27 cellular contexts compared by ENCODE assay signal in the genomic region with DNA sequence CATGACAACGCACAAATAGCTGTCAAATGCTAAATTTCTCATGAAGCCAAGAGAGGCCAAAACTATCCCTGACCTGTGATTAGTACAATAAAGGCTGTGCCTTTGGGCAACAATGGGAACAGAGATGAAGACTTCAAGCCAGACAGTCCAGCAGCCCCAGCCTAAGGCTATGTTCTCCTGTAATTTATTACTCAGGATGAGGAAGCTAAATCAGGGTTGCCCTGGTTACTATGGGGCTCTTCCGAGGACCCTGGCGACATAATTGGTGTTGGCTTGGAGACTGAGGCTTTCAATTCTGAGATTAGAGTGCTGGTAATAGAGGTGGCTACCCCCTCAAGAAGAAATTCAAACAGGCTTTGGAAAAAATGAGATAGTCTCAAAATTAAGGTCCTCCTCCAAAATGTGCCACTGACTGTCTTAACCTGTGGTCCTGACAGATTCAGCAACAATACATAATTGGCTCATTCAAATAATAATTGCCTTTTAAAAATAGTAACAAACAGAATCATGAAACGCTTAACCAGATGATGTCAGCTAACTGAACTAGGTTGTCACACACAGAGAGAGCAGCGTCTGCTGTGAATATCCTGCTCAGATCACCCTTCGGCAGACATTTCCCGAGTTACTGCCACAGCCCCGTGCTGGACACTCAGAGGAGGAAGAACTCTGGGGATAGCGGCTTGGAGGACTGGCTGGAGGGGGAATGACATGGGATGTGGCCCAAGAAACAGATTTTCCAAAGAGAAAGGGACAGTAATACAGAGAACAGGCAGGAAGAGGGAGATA. TPM values are rescaled to one million over a fixed set of nuclear protein-coding genes. Genes with fewer than 3 reads are reported as not detected.
DNase-seq lines count a peak whose midpoint lies in the region; ATAC-seq and TF ChIP-seq lines count a peak whose summit lies in the region.
"Had no signal": no experiment of that assay in that cellular context is flagged by ENCODE, and none has a peak within 500 bp of the region (broad histone marks: within the 10 kb centered on the region; RNA-seq: fewer than 3 reads in every experiment).

No MANE protein-coding gene starts in this region.

- no peak overlapping the region for H3K9ac ChIP-seq in mammary epithelial cell (ENCODE audit: insufficient read depth, low read length)
- H3K9ac ChIP-seq: GM23248 had no signal

- H3K9me3 Mint-ChIP-seq in brain = no peaks in the 10 kb centered on the region
- H3K9me3 Mint-ChIP-seq: activated CD4-positive, alpha-beta memory T cell treated with anti-CD3 and anti-CD28 coated beads, Interleukin-2, amount 10 ng/mL, durations not matched to agents 7 days and 5 days; activated naive CD8-positive, alpha-beta T cell treated with anti-CD3 and anti-CD28 coated beads, Interleukin-2, amount 10 ng/mL, durations not matched to agents 7 days and 5 days; natural killer cell had no signal

- H3K4me2 ChIP-seq in mammary epithelial cell (ENCODE audit: insufficient read depth, low read depth, low read length) = no peak overlapping the region

- CTCF ChIA-PET in mammary epithelial cell (lab: Charles Lee; ENCODE audit: low non-redundant PET) = no interaction called here

- H3K27ac ChIP-seq in mammary epithelial cell (ENCODE audit: insufficient read depth, low read depth, low read length) (no peak overlapping the region), thyroid gland (no peak overlapping the region)
- H3K27ac ChIP-seq: C4-2B, epithelial cell of prostate, GM23248, heart right ventricle, sigmoid colon, thoracic aorta had no signal

- H3K27me3 Mint-ChIP-seq in brain = peaks cover 5% of the 10 kb centered on the region

- no TSS peak for BruUV-seq in mammary epithelial cell (replicated peaks; lab: Mats Ljungman, UMichigan)

- dilution Hi-C loops in mammary epithelial cell (cut with HindIII; ENCODE audit: low sequenced_read_pairs) = no loop called here

- H3K9me3 ChIP-seq in neuron (ENCODE audit: low read length) (no peaks in the 10 kb centered on the region), mammary epithelial cell (replicated peaks; ENCODE audit: insufficient read depth, low read length) (peaks cover 23% of the 10 kb centered on the region), thyroid gland (no peaks in the 10 kb centered on the region)
- H3K9me3 ChIP-seq: heart right ventricle, MG63, sigmoid colon, thoracic aorta had no signal

- DNase-seq in EL = peak; percentile 1
- peak; percentile 91 for DNase-seq in NCI-H1417 treated with DMSO at 0.1 percent for 48 hours (lab: John Stamatoyannopoulos, UW)
- DNase-seq in mammary epithelial cell = no peak
- DNase-seq in thyroid gland = no peak
- DNase-seq: activated CD4-positive, alpha-beta memory T cell treated with anti-CD3 and anti-CD28 coated beads, Interleukin-2, amount 10 ng/mL, durations not matched to agents 7 days and 5 days; activated CD4-positive, CD25-positive, alpha-beta regulatory T cell treated with anti-CD3 and anti-CD28 coated beads, Interleukin-2, amount 50 U/mL, for 72 hours; activated effector memory CD4-positive, alpha-beta T cell treated with Interleukin-2 at 50 U/mL for 16 hours; activated naive CD8-positive, alpha-beta T cell treated with anti-CD3 and anti-CD28 coated beads, Interleukin-2, amount 10 ng/mL, durations not matched to agents 7 days and 5 days; cerebellar nuclear complex; GM23248; heart right ventricle; left colon; MG63; natural killer cell; NCI-H187 treated with DMSO at 0.1 percent for 48 hours; NCI-H510A; SHP77 treated with DMSO at 0.1 percent for 48 hours; sigmoid colon; stimulated activated naive CD8-positive, alpha-beta T cell treated with anti-CD3 and anti-CD28 coated beads, Interleukin-15, Interleukin-2, amounts not matched to agents 100 U/mL and 50 U/mL, for 24 hours had no signal

- H3K36me3 ChIP-seq in neuron (ENCODE audit: insufficient read depth, low read length) (no peaks in the 10 kb centered on the region), mammary epithelial cell (ENCODE audit: insufficient read depth, low read length) (no peaks in the 10 kb centered on the region), thyroid gland (no peaks in the 10 kb centered on the region)
- H3K36me3 ChIP-seq: heart right ventricle, MG63, sigmoid colon, thoracic aorta had no signal

- no peaks in the 10 kb centered on the region for H4K20me1 ChIP-seq in mammary epithelial cell (ENCODE audit: insufficient read depth, low read length)

- H3K4me3 ChIP-seq in neuron (ENCODE audit: low read length) = no peak overlapping the region
- no peak overlapping the region for H3K4me3 ChIP-seq in mammary epithelial cell (replicated peaks in 1 of 3; ENCODE audit: insufficient read depth in 1 of 3, low read depth in 2 of 3, low read length in 3 of 3)
- no peak overlapping the region for H3K4me3 ChIP-seq in thyroid gland (replicated peaks in 1 of 3)
- H3K4me3 ChIP-seq: GM23248, heart right ventricle, MG63, sigmoid colon, thoracic aorta had no signal

- TF ChIP-seq CTCF in brain (conservative IDR thresholded peaks at IDR 0.05) = no peak
- no peak for TF ChIP-seq CTCF in mammary epithelial cell (conservative IDR thresholded peaks at IDR 0.05 in 1 of 2, IDR thresholded peaks at IDR 0.05 in 1 of 2; ENCODE audit: extremely low read depth in 1 of 2, insufficient read depth in 1 of 2, low read depth in 1 of 2, low read length in 2 of 2)
- TF ChIP-seq CTCF in thyroid gland (IDR thresholded peaks at IDR 0.05) = no peak

- no peaks in the 10 kb centered on the region for H3K27me3 ChIP-seq in neuron (ENCODE audit: insufficient read depth, low read length)
- H3K27me3 ChIP-seq in mammary epithelial cell (ENCODE audit: insufficient read depth, low read length) = no peaks in the 10 kb centered on the region
- H3K27me3 ChIP-seq in thyroid gland = no peaks in the 10 kb centered on the region
- H3K27me3 ChIP-seq: MG63 had no signal

- H3K79me2 ChIP-seq in mammary epithelial cell (ENCODE audit: insufficient read depth, low read length) = no peaks in the 10 kb centered on the region

- TF ChIP-seq POLR2A in thyroid gland (IDR thresholded peaks at IDR 0.05) = no peak

- H2AFZ ChIP-seq in neuron (ENCODE audit: low read depth, low read length) (peak overlapping the region; percentile 15), mammary epithelial cell (ENCODE audit: low read depth, low read length) (no peak overlapping the region)
- H2AFZ ChIP-seq: GM23248 had no signal

- H3K4me1 Mint-ChIP-seq in brain = peaks cover 38% of the 10 kb centered on the region
- H3K4me1 Mint-ChIP-seq: activated CD4-positive, alpha-beta memory T cell treated with anti-CD3 and anti-CD28 coated beads, Interleukin-2, amount 10 ng/mL, durations not matched to agents 7 days and 5 days; activated naive CD8-positive, alpha-beta T cell treated with anti-CD3 and anti-CD28 coated beads, Interleukin-2, amount 10 ng/mL, durations not matched to agents 7 days and 5 days; natural killer cell had no signal

- H3K27ac Mint-ChIP-seq in brain = peak overlapping the region; percentile 75 to 97 (median 95)
- H3K27ac Mint-ChIP-seq: activated CD4-positive, alpha-beta memory T cell treated with anti-CD3 and anti-CD28 coated beads, Interleukin-2, amount 10 ng/mL, durations not matched to agents 7 days and 5 days; activated naive CD8-positive, alpha-beta T cell treated with anti-CD3 and anti-CD28 coated beads, Interleukin-2, amount 10 ng/mL, durations not matched to agents 7 days and 5 days; natural killer cell had no signal

- ATAC-seq in GM18870 (IDR thresholded peaks at IDR 0.05; ENCODE audit: unreplicated experiment) (no peak), GM21360 (IDR thresholded peaks at IDR 0.05; ENCODE audit: unreplicated experiment) (no peak)
- ATAC-seq: heart right ventricle; left colon; natural killer cell; Panc1; stimulated activated naive CD8-positive, alpha-beta T cell treated with anti-CD3 and anti-CD28 coated beads, Interleukin-15, Interleukin-2, amounts not matched to agents 100 U/mL and 50 U/mL, for 24 hours had no signal

- in situ Hi-C loops in mammary epithelial cell (cut with MboI; ENCODE audit: low sequenced_read_pairs in 2 of 2) = no loop called here

- H3K4me1 ChIP-seq in neuron (ENCODE audit: insufficient read depth, low read length) (peaks cover 15% of the 10 kb centered on the region), mammary epithelial cell (ENCODE audit: insufficient read depth, low read length) (no peaks in the 10 kb centered on the region), thyroid gland (no peaks in the 10 kb centered on the region)
- H3K4me1 ChIP-seq: heart right ventricle, sigmoid colon had no signal

- intact Hi-C loops in mammary epithelial cell (cut with micrococcal nuclease) (no loop called here), thyroid gland (cut with DNase I) (no loop called here)

- H3K4me3 Mint-ChIP-seq in brain = peak overlapping the region; percentile 21 to 81 (median 68)
- H3K4me3 Mint-ChIP-seq: activated CD4-positive, alpha-beta memory T cell treated with anti-CD3 and anti-CD28 coated beads, Interleukin-2, amount 10 ng/mL, durations not matched to agents 7 days and 5 days; activated naive CD8-positive, alpha-beta T cell treated with anti-CD3 and anti-CD28 coated beads, Interleukin-2, amount 10 ng/mL, durations not matched to agents 7 days and 5 days; natural killer cell had no signal

- 51% methylated on average over 9 of the region's 9 CpGs for WGBS in mammary epithelial cell (ENCODE audit: low coverage, missing lambda C conversion rate)
- WGBS in thyroid gland, 2 donors = 55 to 74% methylated on average over 9 of the region's 9 CpGs

- H3K36me3 Mint-ChIP-seq in brain = no peaks in the 10 kb centered on the region
- H3K36me3 Mint-ChIP-seq: activated naive CD8-positive, alpha-beta T cell treated with anti-CD3 and anti-CD28 coated beads, Interleukin-2, amount 10 ng/mL, durations not matched to agents 7 days and 5 days; natural killer cell had no signal

RNA-seq across cellular contexts. Expression of a gene that starts 43.0 kb away (rescaled TPM):
- polyA plus RNA-seq in brain (ENCODE audit: insufficient read depth, low read depth, low replicate concordance) (9.3 TPM), mammary epithelial cell (4.0 TPM)
- total RNA-seq in mammary epithelial cell (10 to 100 TPM in 1 of 2 donors, 1 to 10 TPM in 1; 6.5 to 10.2 TPM), thyroid gland (10 to 100 TPM; 19.6 to 21.7 (median 20.8) TPM)
- 1.8 TPM for polyA minus RNA-seq in mammary epithelial cell

Comparison
In these comparisons a context has a peak if more than half of its experiments do, and no peak if none do; other contexts are left out.
1. DNase-seq: peak in EL (single experiment) and NCI-H1417 treated with DMSO at 0.1 percent for 48 hours (single experiment); none in mammary epithelial cell (single experiment) and thyroid gland (0 of 2).